In genomic region chr10:102347236-102347828, GRCh38 we compare ENCODE assay signal across 8 cellular contexts.
A peak's percentile ranks its signal among the peaks of the same experiment; 100 is the strongest.
DNase-seq lines count a peak whose midpoint lies in the region; ATAC-seq and TF ChIP-seq lines count a peak whose summit lies in the region.

No MANE protein-coding gene starts in this region.

- no peak for ATAC-seq in HG03135 (IDR thresholded peaks at IDR 0.05; ENCODE audit: unreplicated experiment)
- ATAC-seq in HG03097 (IDR thresholded peaks at IDR 0.05; ENCODE audit: low FRiP score, unreplicated experiment): no peak
- ATAC-seq in HG03045 (IDR thresholded peaks at IDR 0.05; ENCODE audit: unreplicated experiment): no peak

- TF ChIP-seq CTCF in brain microvascular endothelial cell (IDR thresholded peaks at IDR 0.05; ENCODE audit: low read depth, low read length, missing control alignments): peak; percentile 80

- H3K36me3 ChIP-seq in brain microvascular endothelial cell (replicated peaks): peaks cover 16% of the 10 kb centered on the region

- H3K27me3 Mint-ChIP-seq in activated naive CD4-positive, alpha-beta T cell treated with anti-CD3 and anti-CD28 coated beads, Interleukin-2, amount 10 ng/mL, durations not matched to agents 7 days and 5 days: no peaks in the 10 kb centered on the region

- CTCF ChIA-PET in activated naive CD4-positive, alpha-beta T cell treated with anti-CD3 and anti-CD28 coated beads, Interleukin-2, amount 10 ng/mL, durations not matched to agents 7 days and 5 days (lab: Charles Lee): interaction anchor here (0.6 to 19.4 kb wide), 14 partner anchors 11 to 232 kb away, joined by 3 to 693 read pairs (median 3); partner anchors contain the start of genes ELOVL3 and PITX3

- no peaks in the 10 kb centered on the region for H3K27me3 ChIP-seq in brain microvascular endothelial cell (replicated peaks)

- no peak overlapping the region for H3K4me3 ChIP-seq in brain microvascular endothelial cell (ENCODE audit: low read depth, low read length)

- in situ Hi-C loops in brain microvascular endothelial cell (cut with HindIII; ENCODE audit: low pct_ligation_motif_present, low sequenced_read_pairs): no loop called here

- no peak overlapping the region for H3K27ac Mint-ChIP-seq in activated naive CD4-positive, alpha-beta T cell treated with anti-CD3 and anti-CD28 coated beads, Interleukin-2, amount 10 ng/mL, durations not matched to agents 7 days and 5 days

- peak; percentile 39 for DNase-seq in activated naive CD4-positive, alpha-beta T cell treated with anti-CD3 and anti-CD28 coated beads, Interleukin-2, amount 10 ng/mL, durations not matched to agents 7 days and 5 days
- DNase-seq in activated naive CD4-positive, alpha-beta T cell treated with anti-CD3 and anti-CD28 coated beads, Interleukin-2, amount 50 U/mL, for 16 hours: no peak
- DNase-seq in NCI-H2196 treated with DMSO at 0.1 percent for 48 hours (lab: John Stamatoyannopoulos, UW; ENCODE audit: unreplicated experiment) (peak; percentile 44), brain microvascular endothelial cell (peak; percentile 36), left kidney (ENCODE audit: low read depth, low spot score) (peak; percentile 77)

- peaks cover 29% of the 10 kb centered on the region for H3K36me3 Mint-ChIP-seq in activated naive CD4-positive, alpha-beta T cell treated with anti-CD3 and anti-CD28 coated beads, Interleukin-2, amount 10 ng/mL, durations not matched to agents 7 days and 5 days

- H3K9me3 Mint-ChIP-seq in activated naive CD4-positive, alpha-beta T cell treated with anti-CD3 and anti-CD28 coated beads, Interleukin-2, amount 10 ng/mL, durations not matched to agents 7 days and 5 days: no peaks in the 10 kb centered on the region

- no peak overlapping the region for H3K27ac ChIP-seq in brain microvascular endothelial cell

- H3K4me3 Mint-ChIP-seq in activated naive CD4-positive, alpha-beta T cell treated with anti-CD3 and anti-CD28 coated beads, Interleukin-2, amount 10 ng/mL, durations not matched to agents 7 days and 5 days: no peak overlapping the region

- H3K4me1 Mint-ChIP-seq in activated naive CD4-positive, alpha-beta T cell treated with anti-CD3 and anti-CD28 coated beads, Interleukin-2, amount 10 ng/mL, durations not matched to agents 7 days and 5 days: peaks cover 2% of the 10 kb centered on the region
